Comparison of ENCODE assay signal across 8 cellular contexts in the genomic region with DNA sequence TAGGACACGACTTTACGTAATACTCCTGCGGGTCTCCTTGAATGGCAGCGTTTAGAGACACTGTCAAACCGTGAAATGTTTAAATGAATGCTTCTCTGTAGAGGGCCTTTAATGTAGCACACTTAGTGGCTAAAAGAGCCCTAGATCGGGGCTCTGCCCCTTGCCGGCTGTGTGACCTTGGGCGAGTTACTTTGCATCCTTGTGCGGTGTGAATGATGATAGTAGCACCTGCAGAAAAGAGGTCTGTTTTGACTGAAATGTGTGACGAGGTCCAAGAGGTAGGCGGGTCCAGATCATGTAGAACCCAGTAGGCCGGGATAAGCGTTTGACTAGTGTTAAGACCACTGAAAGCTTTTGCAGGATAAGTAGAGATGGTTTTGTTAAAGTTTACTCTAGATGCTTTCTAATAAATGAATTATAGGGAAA. TPM values are rescaled to one million over a fixed set of nuclear protein-coding genes. Genes with fewer than 3 reads are reported as not detected.
DNase-seq lines count a peak whose midpoint lies in the region; ATAC-seq and TF ChIP-seq lines count a peak whose summit lies in the region.

No MANE protein-coding gene starts in this region.

- no peaks in the 10 kb centered on the region for H3K27me3 Mint-ChIP-seq in activated T-cell treated with anti-CD3 and anti-CD28 coated beads, Interleukin-2, amount 50 U/mL, for 72 hours (ENCODE audit: low read depth)

- no peaks in the 10 kb centered on the region for H3K9me3 Mint-ChIP-seq in activated T-cell treated with anti-CD3 and anti-CD28 coated beads, Interleukin-2, amount 50 U/mL, for 72 hours

- no peak for TF ChIP-seq CTCF in spleen (IDR thresholded peaks at IDR 0.05 in 8 of 11, conservative IDR thresholded peaks at IDR 0.05 in 3 of 11)

- intact Hi-C loops in spleen (cut with DNase I; ENCODE audit: low total_unique reads), result no loop called here

- TF ChIP-seq POLR2A in spleen (IDR thresholded peaks at IDR 0.05), result no peak

- H3K9ac ChIP-seq in ES-I3 (ENCODE audit: low read depth, low read length), result peak overlapping the region; percentile 91

- H3K36me3 ChIP-seq in ES-I3 (ENCODE audit: insufficient read depth, low read length) (peaks cover 9% of the 10 kb centered on the region), iPS DF 6.9 (ENCODE audit: control insufficient read depth, insufficient read depth, low read length) (no peaks in the 10 kb centered on the region; the same call in 1 of the 2 replicates), spleen (peaks cover 0 to 35% (median 18%) of the 10 kb centered on the region in 6 donors)

- peak overlapping the region; percentile 97 for H3K27ac Mint-ChIP-seq in activated T-cell treated with anti-CD3 and anti-CD28 coated beads, Interleukin-2, amount 50 U/mL, for 72 hours

- peaks cover 50% of the 10 kb centered on the region for H3K4me1 Mint-ChIP-seq in activated T-cell treated with anti-CD3 and anti-CD28 coated beads, Interleukin-2, amount 50 U/mL, for 72 hours (ENCODE audit: low read depth)

- H3K36me3 Mint-ChIP-seq in activated T-cell treated with anti-CD3 and anti-CD28 coated beads, Interleukin-2, amount 50 U/mL, for 72 hours (ENCODE audit: insufficient read depth in 2 of 2), result peaks cover 10 to 22% of the 10 kb centered on the region in 2 donors

- ATAC-seq in GM19452 (IDR thresholded peaks at IDR 0.05; ENCODE audit: unreplicated experiment) (peak; percentile 42), HG03457 (IDR thresholded peaks at IDR 0.05; ENCODE audit: unreplicated experiment) (peak; percentile 36)
- peak; percentile 42 to 57 for ATAC-seq in activated T-cell treated with anti-CD3 and anti-CD28 coated beads, Interleukin-2, amount 50 U/mL, for 72 hours (replicated peaks in 1 of 2)

- H3K4me3 ChIP-seq in iPS DF 6.9 (ENCODE audit: low read length), result peak overlapping the region; percentile 60
- H3K4me3 ChIP-seq in spleen, result peak overlapping the region; percentile 81 to 99 (median 89)

- no peaks in the 10 kb centered on the region for H3K9me3 ChIP-seq in ES-I3 (ENCODE audit: control insufficient read depth, insufficient read depth, low read length)
- no peaks in the 10 kb centered on the region for H3K9me3 ChIP-seq in iPS DF 6.9 (ENCODE audit: control insufficient read depth, insufficient read depth, low read length)
- no peaks in the 10 kb centered on the region for H3K9me3 ChIP-seq in spleen

- H3K27me3 ChIP-seq in iPS DF 6.9 (ENCODE audit: control insufficient read depth, insufficient read depth, low read length) (no peaks in the 10 kb centered on the region), spleen (replicated peaks in 1 of 7) (no peaks in the 10 kb centered on the region)

- H3K4me3 Mint-ChIP-seq in activated T-cell treated with anti-CD3 and anti-CD28 coated beads, Interleukin-2, amount 50 U/mL, for 72 hours, result peak overlapping the region; percentile 98 to 100

- H3K4me1 ChIP-seq in ES-I3 (ENCODE audit: insufficient read depth, low read length), result no peaks in the 10 kb centered on the region
- H3K4me1 ChIP-seq in iPS DF 6.9 (ENCODE audit: control insufficient read depth, insufficient read depth, low read length), result no peaks in the 10 kb centered on the region
- H3K4me1 ChIP-seq in spleen, result peaks cover 19 to 58% (median 34%) of the 10 kb centered on the region in 6 donors

- H3K27ac ChIP-seq in iPS DF 6.9 (ENCODE audit: low read length) (no peak overlapping the region), spleen (peak overlapping the region; percentile 91 to 98 (median 95))

- peak in 1 of 2 donors; percentile 48 for DNase-seq in activated T-cell treated with anti-CD3 and anti-CD28 coated beads, Interleukin-2, amount 50 U/mL, for 72 hours
- DNase-seq in iPS DF 6.9 (ENCODE audit: low read depth, low spot score), result no peak
- no peak for DNase-seq in spleen
- DNase-seq in midbrain (lab: John Stamatoyannopoulos, UW), result no peak
- DNase-seq in stimulated activated naive CD4-positive, alpha-beta T cell (lab: John Stamatoyannopoulos, UW), result no peak

- no CpG with 5 or more reads among the region's 13 CpGs for WGBS in iPS DF 6.9 (ENCODE audit: insufficient coverage, insufficient read length)
- WGBS in spleen, 5 donors, result 0% methylated on average over 13 of the region's 13 CpGs

RNA-seq across cellular contexts. Expression of gene MED17, which starts 0.9 kb away (rescaled TPM):
- 10 to 100 TPM; 38.2 to 39.2 TPM for total RNA-seq in activated T-cell treated with anti-CD3 and anti-CD28 coated beads, Interleukin-2, amount 50 U/mL, for 72 hours
- total RNA-seq in spleen, result 10 to 100 TPM; 36.1 to 41.3 (median 37.5) TPM
- 10 to 100 TPM; 10.4 to 13.9 (median 12.1) TPM for polyA plus RNA-seq in spleen

RNA-seq across cellular contexts. Expression of gene C11orf54, which starts 43.5 kb away (rescaled TPM):
- 10 to 100 TPM; 36.2 to 44.8 TPM for total RNA-seq in activated T-cell treated with anti-CD3 and anti-CD28 coated beads, Interleukin-2, amount 50 U/mL, for 72 hours
- total RNA-seq in spleen, result 10 to 100 TPM; 22.5 to 36.3 (median 28.7) TPM
- 10 to 100 TPM; 10.5 to 14.4 (median 10.8) TPM for polyA plus RNA-seq in spleen

RNA-seq across cellular contexts. Expression of gene TAF1D, which starts 43.7 kb away (rescaled TPM):
- total RNA-seq in activated T-cell treated with anti-CD3 and anti-CD28 coated beads, Interleukin-2, amount 50 U/mL, for 72 hours, result 100 to 1,000 TPM; 284 to 353 TPM
- total RNA-seq in spleen, result 100 to 1,000 TPM in 6 of 7 donors, 10 to 100 TPM in 1; 99.4 to 244 (median 115) TPM
- polyA plus RNA-seq in spleen, result 100 to 1,000 TPM; 127 to 174 (median 140) TPM
